In genomic region chr17:74452841-74453661, GRCh38 we compare ENCODE assay signal across 8 cellular contexts. TPM values are rescaled to one million over a fixed set of nuclear protein-coding genes. Genes with fewer than 3 reads are reported as not detected.
A peak's percentile ranks its signal among the peaks of the same experiment; 100 is the strongest.
DNase-seq lines count a peak whose midpoint lies in the region; ATAC-seq and TF ChIP-seq lines count a peak whose summit lies in the region.

No MANE protein-coding gene starts in this region.

- no peak overlapping the region for H3K4ac ChIP-seq in neuronal stem cell (ENCODE audit: low read length)

- H2BK12ac ChIP-seq in neuronal stem cell (ENCODE audit: low read length) = peak overlapping the region; percentile 88

- intact Hi-C loops in CD4-positive, alpha-beta T cell (cut with DNase I, micrococcal nuclease) = no loop called here
- intact Hi-C loops in lower leg skin (cut with DNase I; ENCODE audit: low total_unique reads) = no loop called here

- H3K4me3 ChIP-seq in endodermal cell (ENCODE audit: low read length) = peak overlapping the region; percentile 78
- peak overlapping the region in 1 of 2 donors; percentile 69 for H3K4me3 ChIP-seq in neuronal stem cell (ENCODE audit: low read length in 2 of 2)
- H3K4me3 ChIP-seq in lower leg skin (ENCODE audit: low read depth, poor library complexity, severe bottlenecking) = no peak overlapping the region

- H2BK120ac ChIP-seq in neuronal stem cell (ENCODE audit: low read depth, low read length) = peak overlapping the region; percentile 83

- POLR2A ChIA-PET in CD4-positive, alpha-beta T cell (lab: Charles Lee) = interaction anchor here (0.8 kb wide), 1 partner anchor 26 kb away, joined by 3 read pairs; no protein-coding TSS in a partner anchor

- peaks cover 8% of the 10 kb centered on the region for H3K27me3 Mint-ChIP-seq in CD4-positive, alpha-beta T cell
- peaks cover 33% of the 10 kb centered on the region for H3K27me3 Mint-ChIP-seq in endodermal cell (ENCODE audit: insufficient read depth)

- H3K27ac Mint-ChIP-seq in CD4-positive, alpha-beta T cell = no peak overlapping the region
- H3K27ac Mint-ChIP-seq in endodermal cell = no peak overlapping the region

- no peak overlapping the region for H3K27ac ChIP-seq in CD4-positive, alpha-beta T cell (ENCODE audit: low read depth, low read length)
- H3K27ac ChIP-seq in endodermal cell (ENCODE audit: low read depth, low read length) (no peak overlapping the region), neuronal stem cell (replicated peaks; ENCODE audit: low read length) (no peak overlapping the region)

- H3K36me3 ChIP-seq in endodermal cell (ENCODE audit: control insufficient read depth, insufficient read depth, low read length) (no peaks in the 10 kb centered on the region), neuronal stem cell (replicated peaks in 1 of 2; ENCODE audit: control insufficient read depth in 2 of 2, insufficient read depth in 2 of 2, low read length in 2 of 2) (peaks cover 0 to 3% of the 10 kb centered on the region in 2 donors)

- CTCF ChIA-PET in CD4-positive, alpha-beta T cell (lab: Charles Lee) = interaction anchor here (1.6 to 2.1 kb wide), 2 partner anchors 74 to 85 kb away, joined by 7 to 10 read pairs; no protein-coding TSS in a partner anchor

- H3K36me3 Mint-ChIP-seq in CD4-positive, alpha-beta T cell (ENCODE audit: low read depth) = no peaks in the 10 kb centered on the region
- no peaks in the 10 kb centered on the region for H3K36me3 Mint-ChIP-seq in endodermal cell (ENCODE audit: low read depth)

- peaks cover 13% of the 10 kb centered on the region for H3K4me1 Mint-ChIP-seq in CD4-positive, alpha-beta T cell (ENCODE audit: low read depth)
- H3K4me1 Mint-ChIP-seq in endodermal cell = peaks cover 15% of the 10 kb centered on the region

- H4K8ac ChIP-seq in neuronal stem cell (ENCODE audit: low read depth, low read length) = no peak overlapping the region

- H3K4me2 ChIP-seq in neuronal stem cell (ENCODE audit: insufficient read depth, low read length, poor library complexity, severe bottlenecking) = peak overlapping the region; percentile 78

- H3K23ac ChIP-seq in neuronal stem cell (ENCODE audit: low read depth, low read length, poor library complexity) = no peak overlapping the region

- no peak for ATAC-seq in CD4-positive, alpha-beta T cell (ENCODE audit: poor library complexity)
- no peak for ATAC-seq in HG03457 (IDR thresholded peaks at IDR 0.05; ENCODE audit: unreplicated experiment)

- no peak for DNase-seq in CD4-positive, alpha-beta T cell
- peak; percentile 61 for DNase-seq in NCI-H2171 treated with DMSO at 0.1 percent for 48 hours (lab: John Stamatoyannopoulos, UW)
- peak; percentile 81 for DNase-seq in endodermal cell
- DNase-seq in neuronal stem cell (ENCODE audit: low spot score) = no peak
- no peak for DNase-seq in lower leg skin (ENCODE audit: low spot score in 2 of 2)
- DNase-seq in GF-D8 (lab: John Stamatoyannopoulos, UW) = no peak
- DNase-seq in NCI-H2081 treated with DMSO at 0.1 percent for 48 hours (lab: John Stamatoyannopoulos, UW) = no peak

- no peak overlapping the region for H3K9ac ChIP-seq in endodermal cell (ENCODE audit: extremely low read depth, low read length, poor library complexity, severe bottlenecking)
- H3K9ac ChIP-seq in neuronal stem cell (ENCODE audit: low read depth, low read length, poor library complexity) = no peak overlapping the region

- no peaks in the 10 kb centered on the region for H3K27me3 ChIP-seq in CD4-positive, alpha-beta T cell (ENCODE audit: control insufficient read depth, insufficient read depth, low read length)
- peaks cover 26% of the 10 kb centered on the region for H3K27me3 ChIP-seq in endodermal cell (ENCODE audit: control insufficient read depth, insufficient read depth, low read length, poor library complexity, severe bottlenecking)
- H3K27me3 ChIP-seq in neuronal stem cell (ENCODE audit: control insufficient read depth in 3 of 3, insufficient read depth in 3 of 3, low read depth in 1 of 3, low read length in 3 of 3) = peaks cover 0 to 32% (median 16%) of the 10 kb centered on the region in 3 experiments

- peak overlapping the region; percentile 83 for H2BK15ac ChIP-seq in neuronal stem cell (ENCODE audit: low read length)

- TF ChIP-seq POLR2A in lower leg skin (IDR thresholded peaks at IDR 0.05) = no peak

- TF ChIP-seq CTCF in CD4-positive, alpha-beta T cell (IDR thresholded peaks at IDR 0.05) = no peak
- TF ChIP-seq CTCF in endodermal cell (conservative IDR thresholded peaks at IDR 0.05) = no peak
- no peak for TF ChIP-seq CTCF in lower leg skin (IDR thresholded peaks at IDR 0.05)

- H2AFZ ChIP-seq in neuronal stem cell (ENCODE audit: low read length) = peak overlapping the region; percentile 66

- peak overlapping the region; percentile 53 for H2AK5ac ChIP-seq in neuronal stem cell (ENCODE audit: low read depth, low read length)

- 39 to 44% methylated on average over 9 to 22 of the region's 22 CpGs for WGBS in endodermal cell (ENCODE audit: insufficient coverage in 1 of 2, insufficient read length in 1 of 2), 2 experiments
- WGBS in neuronal stem cell (ENCODE audit: extremely low coverage in 2 of 2, insufficient read length in 2 of 2, insufficient replicate concordance in 1 of 2), 2 donors = no CpG with 5 or more reads among the region's 22 CpGs
- WGBS in lower leg skin, 2 donors = 37 to 48% methylated on average over 16 to 22 of the region's 22 CpGs

- no peaks in the 10 kb centered on the region for H3K9me3 Mint-ChIP-seq in CD4-positive, alpha-beta T cell
- H3K9me3 Mint-ChIP-seq in endodermal cell = no peaks in the 10 kb centered on the region

- H3K9me3 ChIP-seq in CD4-positive, alpha-beta T cell (ENCODE audit: control insufficient read depth, low read length) = no peaks in the 10 kb centered on the region
- no peaks in the 10 kb centered on the region for H3K9me3 ChIP-seq in endodermal cell (ENCODE audit: control insufficient read depth, low read length)
- H3K9me3 ChIP-seq in neuronal stem cell (replicated peaks in 1 of 2; ENCODE audit: control insufficient read depth in 2 of 2, insufficient read depth in 1 of 2, low read depth in 1 of 2, low read length in 2 of 2) = no peaks in the 10 kb centered on the region

- peak overlapping the region; percentile 59 for H4K91ac ChIP-seq in neuronal stem cell (ENCODE audit: low read depth, low read length, poor library complexity)

- peak overlapping the region; percentile 93 for H2BK5ac ChIP-seq in neuronal stem cell (ENCODE audit: low read length)

- peaks cover 8% of the 10 kb centered on the region for H3K4me1 ChIP-seq in endodermal cell (ENCODE audit: control insufficient read depth, insufficient read depth, low read length)
- H3K4me1 ChIP-seq in neuronal stem cell (ENCODE audit: control insufficient read depth in 2 of 2, insufficient read depth in 1 of 2, low read depth in 1 of 2, low read length in 2 of 2) = peaks cover 18 to 22% of the 10 kb centered on the region in 2 donors

- H3K4me3 Mint-ChIP-seq in CD4-positive, alpha-beta T cell = peak overlapping the region; percentile 51
- peak overlapping the region; percentile 47 for H3K4me3 Mint-ChIP-seq in endodermal cell

- H3K14ac ChIP-seq in neuronal stem cell (ENCODE audit: low read length) = peak overlapping the region; percentile 58

- no peaks in the 10 kb centered on the region for H3K79me1 ChIP-seq in neuronal stem cell (ENCODE audit: low read depth, low read length)

- peak overlapping the region; percentile 98 for H3K18ac ChIP-seq in neuronal stem cell (ENCODE audit: low read length)

RNA-seq across cellular contexts. Expression of gene CD300A, which starts 13.4 kb away (rescaled TPM):
- 1 to 10 TPM; 1.8 to 2.6 TPM for total RNA-seq in CD4-positive, alpha-beta T cell
- total RNA-seq in endodermal cell (not detected), lower leg skin (10 to 100 TPM in 2 of 4 donors, 1 to 10 TPM in 2; 5.5 to 13.0 (median 8.7) TPM)
- not detected for polyA plus RNA-seq in endodermal cell (2013, experiment 1 of 2)
- not detected for polyA plus RNA-seq in endodermal cell (2013, experiment 2 of 2)
- polyA plus RNA-seq in neuronal stem cell (2013, experiment 1 of 2) = 0.10 TPM
- 0.04 TPM for polyA plus RNA-seq in neuronal stem cell (2013, experiment 2 of 2)

RNA-seq across cellular contexts. Expression of gene GPRC5C, which starts 21.2 kb away (rescaled TPM):
- not detected for total RNA-seq in CD4-positive, alpha-beta T cell
- total RNA-seq in endodermal cell (10 to 100 TPM; 57.0 to 73.4 TPM), lower leg skin (100 to 1,000 TPM in 2 of 4 donors, 10 to 100 TPM in 2; 80.3 to 147 (median 99.1) TPM)
- 24.5 TPM for polyA plus RNA-seq in endodermal cell (2013, experiment 1 of 2)
- 23.3 TPM for polyA plus RNA-seq in endodermal cell (2013, experiment 2 of 2)
- 39.2 TPM for polyA plus RNA-seq in neuronal stem cell (2013, experiment 1 of 2)
- 37.9 TPM for polyA plus RNA-seq in neuronal stem cell (2013, experiment 2 of 2)

Comparison
In these comparisons a context has a peak if more than half of its experiments do, and no peak if none do; other contexts are left out.
1. DNase-seq: peak in NCI-H2171 treated with DMSO at 0.1 percent for 48 hours (single experiment) and endodermal cell (single experiment); none in CD4-positive, alpha-beta T cell (0 of 10), neuronal stem cell (single experiment), lower leg skin (0 of 2), GF-D8 (single experiment) and NCI-H2081 treated with DMSO at 0.1 percent for 48 hours (single experiment).
2. RNA of gene GPRC5C, which starts 21.2 kb away (total RNA-seq): 80.3 to 147 TPM in lower leg skin and 57.0 to 73.4 TPM in endodermal cell; not detected in CD4-positive, alpha-beta T cell; every median in the first group is over 10 times any median in the second.